Comparison of ENCODE assay signal across 19 cellular contexts in the genomic region with DNA sequence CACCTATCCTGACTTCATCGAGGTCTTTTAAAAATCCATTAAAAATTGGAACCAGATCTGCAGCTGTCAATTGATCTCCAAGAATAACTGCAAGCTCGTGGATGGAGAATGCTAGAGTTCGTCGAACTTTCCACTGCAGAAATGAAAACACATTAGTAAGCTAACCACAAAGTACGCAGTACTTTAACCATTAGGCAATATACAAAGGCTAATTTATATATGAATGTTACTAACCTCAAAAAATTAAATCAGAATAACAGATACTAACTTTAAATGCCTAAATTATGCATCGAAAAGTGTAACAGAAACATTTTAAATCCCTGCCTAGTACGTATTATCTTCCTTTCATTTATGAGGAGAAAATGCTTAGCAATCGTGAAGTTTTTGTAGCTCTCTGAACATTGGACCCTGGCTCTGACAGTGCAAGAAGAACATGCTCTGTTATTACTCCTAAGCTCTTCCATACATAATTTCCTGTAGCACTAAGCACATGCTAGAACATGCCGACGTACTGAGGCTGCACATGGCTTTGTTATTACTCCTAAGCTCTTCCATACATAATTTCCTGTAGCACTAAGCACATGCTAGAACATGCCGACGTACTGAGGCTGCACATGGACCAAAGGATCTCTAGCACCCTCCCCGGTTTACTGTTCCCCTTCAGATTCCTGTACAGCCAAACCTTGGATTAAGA.
DNase-seq lines count a peak whose midpoint lies in the region; ATAC-seq and TF ChIP-seq lines count a peak whose summit lies in the region.
"Had no signal": no experiment of that assay in that cellular context is flagged by ENCODE, and none has a peak within 500 bp of the region (broad histone marks: within the 10 kb centered on the region; RNA-seq: fewer than 3 reads in every experiment).

No MANE protein-coding gene starts in this region.

- no peaks in the 10 kb centered on the region for H3K27me3 Mint-ChIP-seq in central memory CD8-positive, alpha-beta T cell
- H3K27me3 Mint-ChIP-seq in nephron progenitor cell (ENCODE audit: low read depth, poor library complexity), result peaks cover 5% of the 10 kb centered on the region

- H3K4me1 Mint-ChIP-seq in central memory CD8-positive, alpha-beta T cell, result no peaks in the 10 kb centered on the region
- H3K4me1 Mint-ChIP-seq in nephron progenitor cell, result peaks cover 11% of the 10 kb centered on the region

- H3K27ac Mint-ChIP-seq in central memory CD8-positive, alpha-beta T cell (ENCODE audit: low read depth), result peak overlapping the region; percentile 32
- peak overlapping the region; percentile 3 for H3K27ac Mint-ChIP-seq in nephron progenitor cell

- DNase-seq in RWPE1 (ENCODE audit: low spot score), result peak; percentile 50
- DNase-seq in central memory CD8-positive, alpha-beta T cell (ENCODE audit: low spot score in 2 of 2), result no peak
- DNase-seq in iris pigment epithelial cell (ENCODE audit: low read depth), result peak; percentile 59
- no peak for DNase-seq in nephron progenitor cell
- DNase-seq in nucleus accumbens (lab: John Stamatoyannopoulos, UW), result no peak
- DNase-seq: BE2C, DMS53, GDM1, MG63, NCI-H1048, NCI-H1436, NCI-H187 treated with DMSO at 0.1 percent for 48 hours, NCI-H2107, NCI-H446 treated with DMSO at 0.1 percent for 48 hours, NCI-H526 treated with DMSO at 0.1 percent for 48 hours, SHP77 had no signal

- POLR2A ChIA-PET in RWPE1 (lab: Yijun Ruan, JAX; ENCODE audit: low non-redundant PET), result no interaction called here

- ATAC-seq in central memory CD8-positive, alpha-beta T cell (replicated peaks; ENCODE audit: extremely low read depth, poor library complexity, severe bottlenecking), result no peak
- ATAC-seq in GM21825 (IDR thresholded peaks at IDR 0.05; ENCODE audit: unreplicated experiment) (no peak), HG02763 (IDR thresholded peaks at IDR 0.05; ENCODE audit: unreplicated experiment) (no peak)
- ATAC-seq: K562 had no signal

- peaks cover 59% of the 10 kb centered on the region for H3K36me3 Mint-ChIP-seq in central memory CD8-positive, alpha-beta T cell (ENCODE audit: insufficient read depth)
- peaks cover 94% of the 10 kb centered on the region for H3K36me3 Mint-ChIP-seq in nephron progenitor cell (ENCODE audit: low read depth)

- no peak overlapping the region for H3K4me3 Mint-ChIP-seq in central memory CD8-positive, alpha-beta T cell
- H3K4me3 Mint-ChIP-seq in nephron progenitor cell, result no peak overlapping the region

- no peak overlapping the region for H3K27ac ChIP-seq in RWPE1

- no peaks in the 10 kb centered on the region for H3K9me3 Mint-ChIP-seq in central memory CD8-positive, alpha-beta T cell
- H3K9me3 Mint-ChIP-seq in nephron progenitor cell, result peaks cover 20% of the 10 kb centered on the region

- CTCF ChIA-PET in RWPE1 (lab: Yijun Ruan, JAX), result no interaction called here

- TF ChIP-seq CTCF in RWPE1 (conservative IDR thresholded peaks at IDR 0.05; ENCODE audit: low read depth), result no peak
- TF ChIP-seq CTCF in nephron progenitor cell (IDR thresholded peaks at IDR 0.05), result no peak

Comparison
In these comparisons a context has a peak if more than half of its experiments do, and no peak if none do; other contexts are left out.
1. DNase-seq: peak in RWPE1 (single experiment) and iris pigment epithelial cell (single experiment); none in central memory CD8-positive, alpha-beta T cell (0 of 2), nephron progenitor cell (single experiment) and nucleus accumbens (0 of 56).